In genomic region chr3:6526321-6526720, GRCh38 we compare ENCODE assay signal across 28 cellular contexts.
"Had no signal": no experiment of that assay in that cellular context is flagged by ENCODE, and none has a peak within 500 bp of the region (broad histone marks: within the 10 kb centered on the region; RNA-seq: fewer than 3 reads in every experiment).

No MANE protein-coding gene starts in this region.

- ATAC-seq: activated CD4-positive, CD25-positive, alpha-beta regulatory T cell treated with anti-CD3 and anti-CD28 coated beads, Interleukin-2, amount 50 U/mL, for 24 hours; activated CD8-positive, alpha-beta T cell treated with anti-CD3 and anti-CD28 coated beads for 36 hours; activated T-cell treated with anti-CD3 and anti-CD28 coated beads, Interleukin-2, amount 50 U/mL, for 72 hours; body of pancreas; Panc1; SK-N-SH treated with all-trans-retinoic acid at 6 μM for 48 hours had no signal

- H3K4me1 ChIP-seq: SJSA1 had no signal

- H3K27ac Mint-ChIP-seq: activated CD8-positive, alpha-beta T cell treated with anti-CD3 and anti-CD28 coated beads for 36 hours; activated T-cell treated with anti-CD3 and anti-CD28 coated beads, Interleukin-2, amount 50 U/mL, for 72 hours; activated T-helper 2 cell treated with anti-CD3 and anti-CD28 coated beads, Interferon-gamma antibody, Interleukin-2, Interleukin-4, amounts not matched to agents 10 μg/mL and 5 μg/mL and 100 μg/mL, durations not matched to agents 14 hours and 24 hours and 36 hours; T-helper 1 cell treated with Interleukin-12 subunit alpha and Interleukin-12 subunit beta and Interleukin-4 antibody, amounts not matched to agents 30 μg/mL and 1 μg/mL, for 36 hours had no signal

- H3K4me3 Mint-ChIP-seq: activated CD8-positive, alpha-beta T cell treated with anti-CD3 and anti-CD28 coated beads for 36 hours; activated T-cell treated with anti-CD3 and anti-CD28 coated beads, Interleukin-2, amount 50 U/mL, for 72 hours; central memory CD8-positive, alpha-beta T cell; T-helper 1 cell treated with Interleukin-12 subunit alpha and Interleukin-12 subunit beta and Interleukin-4 antibody, amounts not matched to agents 30 μg/mL and 1 μg/mL, for 36 hours had no signal

- H3K36me3 ChIP-seq: MG63, SJSA1 had no signal

- H3K27me3 Mint-ChIP-seq: activated CD8-positive, alpha-beta T cell treated with anti-CD3 and anti-CD28 coated beads for 36 hours; central memory CD8-positive, alpha-beta T cell had no signal

- DNase-seq: activated CD4-positive, alpha-beta T cell treated with anti-CD3 and anti-CD28 coated beads for 4 hours; activated CD8-positive, alpha-beta memory T cell treated with anti-CD3 and anti-CD28 coated beads, Interleukin-2, amount 50 U/mL, for 4 hours; activated CD8-positive, alpha-beta T cell treated with anti-CD3 and anti-CD28 coated beads for 36 hours; activated gamma-delta T cell treated with Interleukin-2 at 50 U/mL for 16 hours; activated naive CD4-positive, alpha-beta T cell treated with anti-CD3 and anti-CD28 coated beads, Interleukin-2, amount 50 U/mL, for 16 hours; activated T-cell treated with anti-CD3 and anti-CD28 coated beads, Interleukin-2, amount 50 U/mL, for 72 hours; aorta; body of pancreas; MG63; NCI-H1092 treated with DMSO at 0.1 percent for 48 hours; NCI-H1417 treated with DMSO at 0.1 percent for 48 hours; NCI-H1694; NCI-H2029; NCI-H2107; NCI-H2171 treated with DMSO at 0.1 percent for 48 hours; NCI-H226; NCI-H526 treated with DMSO at 0.1 percent for 48 hours; NCI-H82; SHP77; SW 1271 had no signal

- H3K27me3 ChIP-seq: body of pancreas, MG63, SJSA1 had no signal

- H3K9me3 ChIP-seq: body of pancreas, MG63, SJSA1 had no signal

- H3K4me1 Mint-ChIP-seq: central memory CD8-positive, alpha-beta T cell had no signal

- H3K27ac ChIP-seq: body of pancreas, RWPE1, SJSA1 had no signal

- H3K4me3 ChIP-seq: body of pancreas, MG63, SJSA1 had no signal

- H3K9me3 Mint-ChIP-seq: activated T-helper 2 cell treated with anti-CD3 and anti-CD28 coated beads, Interferon-gamma antibody, Interleukin-2, Interleukin-4, amounts not matched to agents 10 μg/mL and 5 μg/mL and 100 μg/mL, durations not matched to agents 14 hours and 24 hours and 36 hours; central memory CD8-positive, alpha-beta T cell; T-helper 1 cell treated with Interleukin-12 subunit alpha and Interleukin-12 subunit beta and Interleukin-4 antibody, amounts not matched to agents 30 μg/mL and 1 μg/mL, for 36 hours had no signal
